Comparison of ENCODE assay signal across 8 cellular contexts in the genomic region with DNA sequence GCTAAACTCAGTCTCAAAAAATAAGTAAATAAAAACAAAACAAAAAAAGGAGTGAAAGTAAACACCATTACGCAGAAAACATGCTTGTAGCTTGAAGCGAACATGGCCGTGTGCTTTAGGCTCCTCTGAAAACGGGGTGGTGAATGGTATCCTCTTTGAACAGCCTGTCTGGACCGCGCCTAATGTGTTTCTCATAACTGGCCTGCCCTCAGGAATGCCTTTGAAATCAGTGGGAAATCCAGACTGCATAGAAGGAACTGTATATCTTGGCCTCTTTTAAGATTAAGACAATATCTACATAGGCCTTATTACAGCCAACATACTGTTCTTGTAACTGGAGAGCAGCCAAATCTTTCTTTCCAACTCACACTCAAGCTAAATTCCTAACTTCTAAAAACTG. TPM values are rescaled to one million over a fixed set of nuclear protein-coding genes. Genes with fewer than 3 reads are reported as not detected.
A peak's percentile ranks its signal among the peaks of the same experiment; 100 is the strongest.
DNase-seq lines count a peak whose midpoint lies in the region; ATAC-seq, FAIRE-seq and TF ChIP-seq lines count a peak whose summit lies in the region.
"Not testable (repeated sequence)": the region's sequence is repeated elsewhere in the genome, so short reads cannot be mapped to it uniquely, and the experiment has no call there.

No MANE protein-coding gene starts in this region.

- RAD21 ChIA-PET in HCT116 (lab: Charles Lee; ENCODE audit: low non-redundant PET in 1 of 2, low total read pairs in 2 of 2, uncharacterized antibody in 2 of 2, unreplicated experiment in 2 of 2), result not testable (repeated sequence)

- POLR2A ChIA-PET in HCT116 (lab: Charles Lee); HepG2 (lab: Yijun Ruan, JAX): not testable (repeated sequence)

- not testable (repeated sequence) for H3K9me3 ChIP-seq in HCT116 (ENCODE audit: control insufficient read depth in 1 of 2, insufficient read depth in 1 of 2, low read depth in 1 of 2, low read length in 2 of 2); SJCRH30 (replicated peaks); astrocyte (ENCODE audit: insufficient read depth, low read depth, low read length); HepG2 (ENCODE audit: low read length); prostate gland; stomach smooth muscle (ENCODE audit: control insufficient read depth in 2 of 2, low read length in 2 of 2)

- in situ Hi-C loops in HepG2 (cut with HindIII; ENCODE audit: extremely low pct_ligation_motif_present, low pct_unique_long_range_greater_than_20kb), result not testable (repeated sequence)

- TF ChIP-seq POLR2A in HCT116 (IDR thresholded peaks at IDR 0.05; ENCODE audit: borderline replicate concordance, extremely low read depth, insufficient read depth, insufficient read length); HepG2 (IDR thresholded peaks at IDR 0.05; ENCODE audit: insufficient read depth in 1 of 2, low read depth in 2 of 2, low read length in 2 of 2); prostate gland (IDR thresholded peaks at IDR 0.05): not testable (repeated sequence)

- not testable (repeated sequence) for H3K4me3 Mint-ChIP-seq in astrocyte (ENCODE audit: unreplicated experiment)

- not testable (repeated sequence) for H2AFZ ChIP-seq in HCT116 (ENCODE audit: low read depth, low read length, poor library complexity, severe bottlenecking); astrocyte (ENCODE audit: low read depth, low read length); HepG2 (ENCODE audit: low read length)

- not testable (repeated sequence) for TF ChIP-seq EP300 in HepG2 (IDR thresholded peaks at IDR 0.05; ENCODE audit: low read depth in 2 of 2, low read length in 2 of 2); HepG2 (CRISPR knock-in tag; IDR thresholded peaks at IDR 0.05; ENCODE audit: borderline replicate concordance)

- H3K4me1 ChIP-seq in HCT116 (ENCODE audit: control insufficient read depth in 1 of 2, insufficient read depth in 2 of 2, low read length in 2 of 2); astrocyte (ENCODE audit: insufficient read depth, low read length); prostate gland (replicated peaks): not testable (repeated sequence)
- peaks cover 26% of the 10 kb centered on the region for H3K4me1 ChIP-seq in SJCRH30
- peaks cover 42% of the 10 kb centered on the region for H3K4me1 ChIP-seq in HepG2 (ENCODE audit: insufficient read depth, low read length)
- peaks cover 14% of the 10 kb centered on the region for H3K4me1 ChIP-seq in stomach smooth muscle (ENCODE audit: control insufficient read depth, insufficient read depth, low read length)

- H3K27ac ChIP-seq in HCT116 (ENCODE audit: low read depth, low read length); astrocyte (ENCODE audit: low read depth, low read length); HepG2 (ENCODE audit: extremely low read length, insufficient read depth, low read length): not testable (repeated sequence)
- H3K27ac ChIP-seq in SJCRH30 (peak overlapping the region; percentile 12; the same call in 1 of the 2 replicates), prostate gland (peak overlapping the region; percentile 62 to 71), stomach smooth muscle (ENCODE audit: low read length) (peak overlapping the region; percentile 46)

- BruUV-seq in HCT116 (replicated peaks; lab: Mats Ljungman, UMichigan); HepG2 (replicated peaks; lab: Mats Ljungman, UMichigan): not testable (repeated sequence)

- not testable (repeated sequence) for H3K27ac Mint-ChIP-seq in astrocyte (ENCODE audit: unreplicated experiment)

- H3K4me1 Mint-ChIP-seq in astrocyte (ENCODE audit: low read depth, unreplicated experiment), result not testable (repeated sequence)

- CTCF ChIA-PET in HCT116 (lab: Charles Lee); HepG2 (lab: Yijun Ruan, JAX; ENCODE audit: low intra/inter-chr PET ratio, low total read pairs): not testable (repeated sequence)

- not testable (repeated sequence) for DNase-seq in HCT116 (ENCODE audit: low read depth, low spot score); HepG2 (ENCODE audit: low spot score)
- DNase-seq in SJCRH30 (peak; percentile 48 to 63), astrocyte (ENCODE audit: low read depth) (peak; percentile 38), brain pericyte (ENCODE audit: low read depth, low spot score) (peak; percentile 64), fibroblast of villous mesenchyme (ENCODE audit: low read depth) (peak; percentile 24), prostate gland (ENCODE audit: low spot score) (peak; percentile 28)

- TF ChIP-seq RAD21 in HCT116 (IDR thresholded peaks at IDR 0.05; ENCODE audit: low read depth); HepG2 (CRISPR knock-in tag; IDR thresholded peaks at IDR 0.05): not testable (repeated sequence)

- H3K9me3 Mint-ChIP-seq in astrocyte (ENCODE audit: unreplicated experiment), result not testable (repeated sequence)

- H3K9ac ChIP-seq in HCT116 (ENCODE audit: low read length); astrocyte (ENCODE audit: low read length); HepG2 (ENCODE audit: insufficient read depth, low read depth, low read length); stomach smooth muscle (ENCODE audit: low read length in 2 of 2): not testable (repeated sequence)

- not testable (repeated sequence) for H3K4me3 ChIP-seq in HCT116 (replicated peaks in 1 of 2; ENCODE audit: low read depth in 1 of 2, low read length in 2 of 2); SJCRH30; astrocyte (ENCODE audit: insufficient read depth, low read depth, low read length); fibroblast of villous mesenchyme (ENCODE audit: low read depth, low read length); HepG2 (replicated peaks in 1 of 3; ENCODE audit: insufficient read depth in 1 of 3, low read depth in 2 of 3, low read length in 3 of 3); prostate gland; stomach smooth muscle (ENCODE audit: low read length in 2 of 2)

- not testable (repeated sequence) for TF ChIP-seq CTCF in HCT116 (IDR thresholded peaks at IDR 0.05 in 2 of 3, conservative IDR thresholded peaks at IDR 0.05 in 1 of 3; ENCODE audit: borderline replicate concordance in 1 of 3, insufficient read depth in 1 of 3, low read depth in 2 of 3, low read length in 2 of 3); astrocyte (IDR thresholded peaks at IDR 0.05; ENCODE audit: insufficient read depth, low read depth, low read length); fibroblast of villous mesenchyme (IDR thresholded peaks at IDR 0.05; ENCODE audit: insufficient read depth, low read depth, low read length); HepG2 (CRISPR knock-in tag; IDR thresholded peaks at IDR 0.05); prostate gland (IDR thresholded peaks at IDR 0.05)

- H3K79me2 ChIP-seq in HCT116 (ENCODE audit: insufficient read depth, low read length); astrocyte (ENCODE audit: insufficient read depth, low read length); HepG2 (ENCODE audit: insufficient read depth, low read length): not testable (repeated sequence)

- H3K27me3 ChIP-seq in HCT116 (ENCODE audit: insufficient read depth, low read length); SJCRH30; astrocyte (ENCODE audit: insufficient read depth, low read length); HepG2 (ENCODE audit: control insufficient read depth in 1 of 2, insufficient read depth in 2 of 2, low read length in 2 of 2); prostate gland (replicated peaks; ENCODE audit: insufficient read depth); stomach smooth muscle (ENCODE audit: control insufficient read depth in 1 of 2, insufficient read depth in 2 of 2, low read length in 2 of 2): not testable (repeated sequence)

- H3K4me2 ChIP-seq in HCT116 (ENCODE audit: low read length); astrocyte (ENCODE audit: low read length): not testable (repeated sequence)
- peak overlapping the region; percentile 26 for H3K4me2 ChIP-seq in HepG2 (ENCODE audit: low read depth, low read length)

- not testable (repeated sequence) for H3K36me3 Mint-ChIP-seq in astrocyte (ENCODE audit: low read depth, unreplicated experiment)

- H3K27me3 Mint-ChIP-seq in astrocyte (ENCODE audit: low read depth, unreplicated experiment), result not testable (repeated sequence)

- FAIRE-seq in astrocyte (lab: Jason Lieb, UNC); HepG2 (lab: Jason Lieb, UNC): not testable (repeated sequence)

- not testable (repeated sequence) for H4K20me1 ChIP-seq in HCT116 (ENCODE audit: insufficient read depth); astrocyte (ENCODE audit: insufficient read depth, low read length); HepG2 (ENCODE audit: insufficient read depth, low read length)

- 14% methylated on average over 6 of the region's 6 CpGs for WGBS in HepG2 (ENCODE audit: low lambda C conversion rate)
- 34% methylated on average over 6 of the region's 6 CpGs for WGBS in prostate gland

- not testable (repeated sequence) for H3K36me3 ChIP-seq in HCT116 (ENCODE audit: control insufficient read depth in 1 of 2, insufficient read depth in 2 of 2, low read length in 2 of 2); SJCRH30; astrocyte (ENCODE audit: insufficient read depth, low read length); HepG2 (replicated peaks in 1 of 2; ENCODE audit: control insufficient read depth in 1 of 2, insufficient read depth in 2 of 2, low read length in 2 of 2); prostate gland; stomach smooth muscle (ENCODE audit: control insufficient read depth in 2 of 2, insufficient read depth in 2 of 2, low read length in 2 of 2)

- not testable (repeated sequence) for H3K9me2 ChIP-seq in HCT116 (ENCODE audit: insufficient read depth)

- ATAC-seq in HCT116, result peak; percentile 53
- ATAC-seq in HepG2, result not testable (repeated sequence)

- intact Hi-C loops in HCT116 (cut with micrococcal nuclease); HepG2 (cut with micrococcal nuclease; ENCODE audit: unreplicated experiment); prostate gland (cut with DNase I): not testable (repeated sequence)

RNA-seq across cellular contexts. Expression of a gene that starts 6.7 kb away (rescaled TPM):
- total RNA-seq in HCT116 (2021; ENCODE audit: unreplicated experiment) (80.7 TPM), astrocyte (34.9 and 35.5 TPM in 2 replicates), fibroblast of villous mesenchyme (54.8 and 65.6 TPM in 2 replicates), HepG2 (2016; rRNA removed; fragmentation: Illumina TruSeq; extraction: Trizol) (110 and 119 TPM in 2 replicates), prostate gland (10 to 100 TPM; 70.9 to 88.7 TPM)
- 44.3 and 49.1 TPM in 2 replicates for polyA plus RNA-seq in HCT116 (2012)
- 107 and 108 TPM in 2 replicates for total RNA-seq in SJCRH30 (2014; rRNA removed; shearing (Covaris generic))
- 27.7 and 31.0 TPM in 2 replicates for total RNA-seq in HepG2 (2016; cell fraction: cytosol; rRNA removed; fragmentation: Illumina TruSeq; extraction: Trizol; ENCODE audit: low read depth)
- total RNA-seq in HepG2 (2016; cell fraction: insoluble cytoplasmic fraction; rRNA removed; fragmentation: Illumina TruSeq; extraction: Trizol), result 103 and 118 TPM in 2 replicates
- total RNA-seq in HepG2 (2016; cell fraction: membrane; rRNA removed; fragmentation: Illumina TruSeq; extraction: Trizol), result 27.3 and 34.4 TPM in 2 replicates
- total RNA-seq in HepG2 (2016; cell fraction: nucleus; rRNA removed; fragmentation: Illumina TruSeq; extraction: Trizol), result 180 and 190 TPM in 2 replicates
- 38.7 and 56.5 TPM in 2 replicates for polyA plus RNA-seq in HepG2 (2011; rRNA removed)
- polyA plus RNA-seq in HepG2 (2011; cell fraction: cytosol; rRNA removed), result 38.9 and 55.1 TPM in 2 replicates
- polyA plus RNA-seq in HepG2 (2011; cell fraction: nucleus; rRNA removed), result 187 and 191 TPM in 2 replicates
- 70.4 and 80.6 TPM in 2 replicates for polyA plus RNA-seq in HepG2 (2012)
- 4.2 and 4.6 TPM in 2 replicates for polyA plus RNA-seq in HepG2 (2016; cell fraction: cytosol; fragmentation: Illumina TruSeq; extraction: Trizol; ENCODE audit: low read depth)
- 56.7 and 61.4 TPM in 2 replicates for polyA plus RNA-seq in HepG2 (2016; cell fraction: insoluble cytoplasmic fraction; fragmentation: Illumina TruSeq; extraction: Trizol; ENCODE audit: low read depth)
- polyA plus RNA-seq in HepG2 (2016; cell fraction: membrane; fragmentation: Illumina TruSeq; extraction: Trizol; ENCODE audit: low read depth), result 9.8 and 13.3 TPM in 2 replicates
- polyA plus RNA-seq in HepG2 (2016; cell fraction: nucleus; fragmentation: Illumina TruSeq; extraction: Trizol; ENCODE audit: insufficient read depth, low read depth), result 166 and 178 TPM in 2 replicates
- 27.4 and 51.2 TPM in 2 replicates for polyA minus RNA-seq in HepG2 (2011; rRNA and poly(A)+ RNA removed; ENCODE audit: low replicate concordance)
- 39.4 and 47.8 TPM in 2 replicates for polyA minus RNA-seq in HepG2 (2011; cell fraction: cytosol; rRNA and poly(A)+ RNA removed)
- polyA minus RNA-seq in HepG2 (2011; cell fraction: nucleus; rRNA and poly(A)+ RNA removed), result 212 and 269 TPM in 2 replicates
